ENCODE assay signal across 11 cellular contexts in genomic region chr6:63888416-63888815, GRCh38.
"Had no signal": no experiment of that assay in that cellular context is flagged by ENCODE, and none has a peak within 500 bp of the region (broad histone marks: within the 10 kb centered on the region; RNA-seq: fewer than 3 reads in every experiment).

No MANE protein-coding gene starts in this region.

- H3K36me3 ChIP-seq: HAP-1 had no signal

- H3K9ac ChIP-seq: GM23248 had no signal

- ATAC-seq: GM23338, HCT116 had no signal

- DNase-seq: GM23248, GOT3, H7, H9, HCEC 1CT, HFFc6 had no signal

- H3K4me1 ChIP-seq: HAP-1 had no signal

- H2AFZ ChIP-seq: GM23248, GM23338 had no signal

- H3K4me2 ChIP-seq: GM23338 had no signal

- FAIRE-seq: H1, H54 had no signal

- H3K27ac ChIP-seq: GM23248 had no signal

- H3K9me3 ChIP-seq: HAP-1 had no signal

- H3K4me3 ChIP-seq: GM23248, GM23338, HAP-1 had no signal
